ENCODE assay signal across 8 cellular contexts in the genomic region with DNA sequence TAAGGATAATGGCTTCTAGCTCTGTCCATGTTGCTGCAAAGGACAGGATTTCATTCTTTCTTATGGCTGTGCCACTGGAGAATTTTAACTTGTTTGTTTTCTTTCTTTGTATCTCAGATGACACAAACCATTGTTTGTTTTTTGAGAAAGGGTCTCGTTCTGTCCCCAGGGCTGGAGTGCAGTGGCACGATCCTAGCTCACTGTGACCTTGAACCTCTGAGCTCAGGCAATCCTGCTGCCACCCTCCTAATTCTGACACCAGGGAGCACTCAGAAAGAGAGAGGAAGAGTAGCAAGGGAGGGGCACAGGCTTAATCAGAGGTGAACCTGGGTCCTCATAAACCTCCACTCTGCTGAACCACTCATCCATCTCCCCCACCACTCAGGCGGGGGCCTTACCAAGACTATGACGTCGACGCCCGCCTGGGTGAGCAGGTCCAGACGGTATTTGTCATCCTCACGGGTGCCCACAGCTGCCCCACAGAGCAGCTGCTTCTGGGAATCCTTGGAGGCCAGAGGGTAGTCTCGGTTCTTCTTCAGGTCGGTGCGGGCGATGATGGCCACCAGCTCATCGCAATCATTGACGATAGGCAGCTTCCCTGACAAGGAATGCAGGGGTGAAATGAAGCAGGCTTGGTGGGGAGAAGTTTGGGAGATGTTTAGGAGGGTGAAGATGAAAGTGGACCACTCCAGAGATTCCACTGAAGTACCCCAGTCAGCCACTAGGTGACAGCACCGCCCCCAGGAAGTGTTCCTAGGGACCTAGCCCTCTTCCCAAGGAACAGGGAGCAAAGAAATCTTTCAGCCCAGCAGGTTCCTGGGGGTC. TPM values are rescaled to one million over a fixed set of nuclear protein-coding genes. Genes with fewer than 3 reads are reported as not detected.
DNase-seq lines count a peak whose midpoint lies in the region; ATAC-seq and TF ChIP-seq lines count a peak whose summit lies in the region.

No MANE protein-coding gene starts in this region.

- H3F3A ChIP-seq in smooth muscle cell (ENCODE audit: low read depth): no peaks in the 10 kb centered on the region

- no peak overlapping the region for H3K4me2 ChIP-seq in smooth muscle cell

- H3K27me3 ChIP-seq in right atrium auricular region (no peaks in the 10 kb centered on the region), smooth muscle cell (ENCODE audit: low read depth) (no peaks in the 10 kb centered on the region)

- H3K9ac ChIP-seq in smooth muscle cell (ENCODE audit: low read depth): no peak overlapping the region

- H3K4me1 ChIP-seq in right atrium auricular region: no peaks in the 10 kb centered on the region
- no peaks in the 10 kb centered on the region for H3K4me1 ChIP-seq in smooth muscle cell (ENCODE audit: low read depth)

- peaks cover 5% of the 10 kb centered on the region for H4K20me1 ChIP-seq in smooth muscle cell (ENCODE audit: low read depth)

- 77% methylated on average over 16 of the region's 16 CpGs for WGBS in smooth muscle cell (ENCODE audit: low lambda C conversion rate)

- peaks cover 70% of the 10 kb centered on the region for H3K36me3 ChIP-seq in right atrium auricular region
- peaks cover 15% of the 10 kb centered on the region for H3K36me3 ChIP-seq in smooth muscle cell (ENCODE audit: low read depth)

- no peak for ATAC-seq in GM18861 (IDR thresholded peaks at IDR 0.05; ENCODE audit: unreplicated experiment)

- no peaks in the 10 kb centered on the region for H3K9me3 ChIP-seq in right atrium auricular region
- H3K9me3 ChIP-seq in smooth muscle cell (replicated peaks; ENCODE audit: low read depth): no peaks in the 10 kb centered on the region

- H3K79me2 ChIP-seq in smooth muscle cell (ENCODE audit: low read depth): no peaks in the 10 kb centered on the region

- DNase-seq in AG10803 (ENCODE audit: low read depth): peak; percentile 37
- peak; percentile 42 for DNase-seq in NCI-H226
- peak in 31 of 56 donors; percentile 14 to 70 (median 35) for DNase-seq in amygdala (lab: John Stamatoyannopoulos, UW)
- DNase-seq in right atrium auricular region (ENCODE audit: low spot score): no peak
- no peak for DNase-seq in smooth muscle cell (lab: John Stamatoyannopoulos, UW; ENCODE audit: unreplicated experiment)
- no peak for DNase-seq in AML-193 (lab: John Stamatoyannopoulos, UW)

- H3K4me3 ChIP-seq in AG10803 (ENCODE audit: low read length) (no peak overlapping the region), GM12875 (ENCODE audit: low read depth, low read length) (no peak overlapping the region), right atrium auricular region (no peak overlapping the region), smooth muscle cell (no peak overlapping the region)

- TF ChIP-seq CTCF in AG10803 (conservative IDR thresholded peaks at IDR 0.05; ENCODE audit: low read length): peak; percentile 92
- peak; percentile 96 for TF ChIP-seq CTCF in GM12875 (IDR thresholded peaks at IDR 0.05; ENCODE audit: borderline replicate concordance, insufficient read depth, low read depth, low read length)
- peak; percentile 88 to 98 for TF ChIP-seq CTCF in right atrium auricular region (IDR thresholded peaks at IDR 0.05)
- peak; percentile 81 for TF ChIP-seq CTCF in smooth muscle cell (IDR thresholded peaks at IDR 0.05; ENCODE audit: borderline replicate concordance, insufficient read depth, poor library complexity, severe bottlenecking)

- H3K27ac ChIP-seq in right atrium auricular region (no peak overlapping the region), smooth muscle cell (ENCODE audit: low read depth) (no peak overlapping the region)

- H2AFZ ChIP-seq in smooth muscle cell (ENCODE audit: low read depth): no peak overlapping the region

RNA-seq across cellular contexts. Expression of gene IMPDH1, which starts 11.6 kb away (rescaled TPM):
- 10 to 100 TPM; 17.4 to 27.4 TPM for total RNA-seq in right atrium auricular region
- 48.4 and 56.0 TPM in 2 replicates for total RNA-seq in smooth muscle cell
- 99.4 and 129 TPM in 2 replicates for polyA plus RNA-seq in smooth muscle cell

RNA-seq across cellular contexts. Expression of gene PRRT4, which starts 36.7 kb away (rescaled TPM):
- total RNA-seq in right atrium auricular region (1 to 10 TPM in 1 of 2 donors, under 1 TPM in 1; 0.37 to 1.1 TPM), smooth muscle cell (0.09 and 2.5 TPM in 2 replicates)
- polyA plus RNA-seq in smooth muscle cell: 0.83 and 1.5 TPM in 2 replicates

RNA-seq across cellular contexts. Expression of gene RBM28, which starts 54.5 kb away (rescaled TPM):
- total RNA-seq in right atrium auricular region: 10 to 100 TPM; 12.7 to 15.1 TPM
- 13.7 and 17.3 TPM in 2 replicates for total RNA-seq in smooth muscle cell
- 23.2 and 27.1 TPM in 2 replicates for polyA plus RNA-seq in smooth muscle cell

RNA-seq across cellular contexts. Expression of gene HILPDA, which starts 57.5 kb away (rescaled TPM):
- 1 to 10 TPM; 4.2 to 7.4 TPM for total RNA-seq in right atrium auricular region
- total RNA-seq in smooth muscle cell: 37.5 and 45.1 TPM in 2 replicates
- polyA plus RNA-seq in smooth muscle cell: 90.2 and 109 TPM in 2 replicates

Comparison
In these comparisons a context has a peak if more than half of its experiments do, and no peak if none do; other contexts are left out.
1. DNase-seq: peak in AG10803 (single experiment), NCI-H226 (single experiment) and amygdala (31 of 56); none in right atrium auricular region (single experiment), smooth muscle cell (single experiment) and AML-193 (0 of 2).
2. Peak in every context shown above with its lines, with median percentiles within 50 percentile points of each other: CTCF ChIP-seq.